9 cellular contexts compared by ENCODE assay signal in genomic region chr17:14427914-14428639, GRCh38.
DNase-seq lines count a peak whose midpoint lies in the region; ATAC-seq and TF ChIP-seq lines count a peak whose summit lies in the region.
"Had no signal": no experiment of that assay in that cellular context is flagged by ENCODE, and none has a peak within 500 bp of the region (broad histone marks: within the 10 kb centered on the region; RNA-seq: fewer than 3 reads in every experiment).

No MANE protein-coding gene starts in this region.

- no peaks in the 10 kb centered on the region for H3K27me3 ChIP-seq in BLaER1 treated with 17β-estradiol and CSF1 and Interleukin-3, amounts not matched to agents 10 nM and 100 nM
- H3K27me3 ChIP-seq in lung (ENCODE audit: control insufficient read depth, insufficient read depth): no peaks in the 10 kb centered on the region

- peak; percentile 55 for DNase-seq in activated CD4-positive, alpha-beta T cell treated with anti-CD3 and anti-CD28 coated beads for 48 hours
- no peak for DNase-seq in lung (ENCODE audit: low spot score)
- DNase-seq in NCI-H2171 treated with DMSO at 0.1 percent for 48 hours (lab: John Stamatoyannopoulos, UW): no peak
- DNase-seq in AG20443 (ENCODE audit: low spot score): no peak
- DNase-seq in NCI-H2029 treated with DMSO at 0.1 percent for 48 hours (lab: John Stamatoyannopoulos, UW): no peak
- no peak for DNase-seq in C1 segment of cervical spinal cord (lab: John Stamatoyannopoulos, UW)
- DNase-seq: heart right ventricle had no signal

- H3K9ac ChIP-seq in BLaER1 treated with 17β-estradiol and CSF1 and Interleukin-3, amounts not matched to agents 10 nM and 100 nM: peak overlapping the region in 8 of 11 experiments; percentile 1 to 75 (median 47); a peak in 13 of 22 replicates

- TF ChIP-seq CTCF in lung (IDR thresholded peaks at IDR 0.05; ENCODE audit: control extremely low read depth, extremely low read depth): no peak

- ATAC-seq in HG02798 (IDR thresholded peaks at IDR 0.05; ENCODE audit: poor library complexity, unreplicated experiment) (peak; percentile 61), lung (ENCODE audit: insufficient read depth, low FRiP score) (peak; percentile 27)

- 27 to 31% methylated on average over 13 of the region's 13 CpGs for WGBS in lung, 2 donors

- H3K4me1 ChIP-seq in BLaER1 treated with 17β-estradiol and CSF1 and Interleukin-3, amounts not matched to agents 10 nM and 100 nM: peaks cover 26 to 73% (median 60%) of the 10 kb centered on the region in 10 experiments
- no peaks in the 10 kb centered on the region for H3K4me1 ChIP-seq in lung (ENCODE audit: control insufficient read depth in 2 of 2, insufficient read depth in 2 of 2, low read length in 2 of 2)

- no peaks in the 10 kb centered on the region for H4K20me1 ChIP-seq in BLaER1 treated with 17β-estradiol and CSF1 and Interleukin-3, amounts not matched to agents 10 nM and 100 nM

- H3K4me3 ChIP-seq in BLaER1 treated with 17β-estradiol and CSF1 and Interleukin-3, amounts not matched to agents 10 nM and 100 nM: peak overlapping the region in 7 of 10 experiments; percentile 10 to 42 (median 39); a peak in 11 of 20 replicates
- no peak overlapping the region for H3K4me3 ChIP-seq in lung
- H3K4me3 ChIP-seq: heart right ventricle had no signal

- H3K9me3 ChIP-seq in BLaER1 treated with 17β-estradiol and CSF1 and Interleukin-3, amounts not matched to agents 10 nM and 100 nM (replicated peaks in 1 of 11): peaks cover 0 to 12% (median 9%) of the 10 kb centered on the region in 11 experiments; a peak in 15 of 22 replicates
- H3K9me3 ChIP-seq in lung (ENCODE audit: control insufficient read depth in 2 of 2, insufficient read depth in 1 of 2, low read length in 1 of 2): no peaks in the 10 kb centered on the region
- H3K9me3 ChIP-seq: heart right ventricle had no signal

- H3K36me3 ChIP-seq in BLaER1 treated with 17β-estradiol and CSF1 and Interleukin-3, amounts not matched to agents 10 nM and 100 nM: no peaks in the 10 kb centered on the region
- H3K36me3 ChIP-seq in lung (ENCODE audit: control insufficient read depth in 2 of 2, insufficient read depth in 2 of 2, low read length in 2 of 2): no peaks in the 10 kb centered on the region
- H3K36me3 ChIP-seq: heart right ventricle had no signal

- H3K27ac ChIP-seq in BLaER1 treated with 17β-estradiol and CSF1 and Interleukin-3, amounts not matched to agents 10 nM and 100 nM: peak overlapping the region in 8 of 11 experiments; percentile 52 to 80 (median 64); a peak in 15 of 22 replicates
- no peak overlapping the region for H3K27ac ChIP-seq in lung (ENCODE audit: low read depth in 1 of 2, low read length in 1 of 2)

- peak overlapping the region; percentile 57 to 89 (median 82) for H3K4me2 ChIP-seq in BLaER1 treated with 17β-estradiol and CSF1 and Interleukin-3, amounts not matched to agents 10 nM and 100 nM

Comparison
In these comparisons a context has a peak if more than half of its experiments do, and no peak if none do; other contexts are left out.
1. H3K27ac ChIP-seq: peak in BLaER1 treated with 17β-estradiol and CSF1 and Interleukin-3, amounts not matched to agents 10 nM and 100 nM (8 of 11); none in lung (0 of 2).